Comparison of ENCODE assay signal across 1 cellular context in genomic region chr6:75415804-75416203, GRCh38.
TF ChIP-seq lines count a peak whose summit lies in the region.

No MANE protein-coding gene starts in this region.

TF ChIP-seq in GM23338, 12 proteins besides CTCF, POLR2A, EP300 and RAD21 (continued from another document):
- TF ChIP-seq ZNF462 (CRISPR knock-in tag; IDR thresholded peaks at IDR 0.05) (no peak), JUNB (IDR thresholded peaks at IDR 0.05; ENCODE audit: unreplicated experiment) (no peak), CREB1 (CRISPR knock-in tag; IDR thresholded peaks at IDR 0.05; ENCODE audit: low read depth) (no peak), ZNF114 (CRISPR knock-in tag; IDR thresholded peaks at IDR 0.05) (no peak)
